In genomic region chr12:55707841-55708694, GRCh38 we compare ENCODE assay signal across 7 cellular contexts.
DNase-seq lines count a peak whose midpoint lies in the region; TF ChIP-seq lines count a peak whose summit lies in the region.

Gene ITGA7 (minus strand): TSS chr12:55707904. CDS start chr12:55707682, 222 bp downstream.

- no peak for TF ChIP-seq POLR2A in NB4 (IDR thresholded peaks at IDR 0.05; ENCODE audit: extremely low read depth, insufficient read length)

- no peak for TF ChIP-seq CTCF in NB4 (IDR thresholded peaks at IDR 0.05; ENCODE audit: low read depth, low read length)

- no peak within 1 kb of the TSS for H3K4me3 ChIP-seq in NB4 (ENCODE audit: low read depth, low read length)

- peak; percentile 68 for DNase-seq in GM19238 (ENCODE audit: insufficient read length, low spot score)
- DNase-seq in NB4 (ENCODE audit: low read depth), result peak; percentile 41
- DNase-seq in activated CD4-positive, CD25-positive, alpha-beta regulatory T cell treated with anti-CD3 and anti-CD28 coated beads, Interleukin-2, amount 50 U/mL, for 16 hours (ENCODE audit: low read depth, low spot score), result peak; percentile 42
- DNase-seq in caudate nucleus (lab: John Stamatoyannopoulos, UW), result peak in 54 of 61 donors; percentile 18 to 81 (median 54)
- peak; percentile 8 for DNase-seq in kidney glomerular epithelial cell (lab: John Stamatoyannopoulos, UW)
- DNase-seq in stimulated activated CD4-positive, alpha-beta T cell treated with anti-CD3 and anti-CD28 coated beads, Interleukin-1b, Interleukin-23, amount 100 ng/mL, for 4 hours (ENCODE audit: low read depth in 2 of 2), result peak; percentile 54 to 66
- DNase-seq in NCI-H2107 (lab: John Stamatoyannopoulos, UW), result no peak

- H3K27ac ChIP-seq in caudate nucleus (ENCODE audit: low read depth, low read length), result peak within 1 kb of the TSS; percentile 62
